In the genomic region with DNA sequence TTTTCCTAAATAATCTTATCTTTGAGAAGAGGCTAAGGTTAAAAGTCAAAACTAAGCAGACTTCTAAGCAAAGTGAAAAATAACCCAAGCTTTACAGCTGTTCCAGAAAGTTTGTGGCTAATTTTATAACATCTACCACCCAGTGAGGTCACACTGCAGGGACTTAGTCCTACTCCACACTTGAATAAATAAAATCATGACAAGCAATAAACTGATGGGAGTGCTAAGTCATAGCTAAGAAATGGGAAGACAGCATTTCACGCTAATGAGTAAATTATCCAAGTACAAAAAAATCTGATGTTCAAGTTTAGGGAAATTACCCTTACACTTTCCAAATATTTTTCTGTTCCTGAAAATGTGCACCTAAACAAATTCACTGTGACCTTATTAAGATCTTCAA, we compare ENCODE assay signal across 14 cellular contexts. TPM values are rescaled to one million over a fixed set of nuclear protein-coding genes. Genes with fewer than 3 reads are reported as not detected.
DNase-seq lines count a peak whose midpoint lies in the region; ATAC-seq and TF ChIP-seq lines count a peak whose summit lies in the region.
"Had no signal": no experiment of that assay in that cellular context is flagged by ENCODE, and none has a peak within 500 bp of the region (broad histone marks: within the 10 kb centered on the region; RNA-seq: fewer than 3 reads in every experiment).

No MANE protein-coding gene starts in this region.

- H3K9me3 ChIP-seq in skeletal muscle tissue (ENCODE audit: control insufficient read depth in 3 of 3, low read length in 3 of 3) = no peaks in the 10 kb centered on the region
- no peaks in the 10 kb centered on the region for H3K9me3 ChIP-seq in PC-3 (ENCODE audit: low read length)

- H3K9ac ChIP-seq in skeletal muscle tissue (ENCODE audit: low read depth in 1 of 3, low read length in 3 of 3) (no peak overlapping the region), PC-3 (ENCODE audit: low read length) (no peak overlapping the region)

- BruUV-seq in PC-3 (replicated peaks; lab: Mats Ljungman, UMichigan) = no TSS peak

- H3K4me2 ChIP-seq in PC-3 (ENCODE audit: low read length) = no peak overlapping the region

- peak overlapping the region in 1 of 3 donors; percentile 30 for H3K4me3 ChIP-seq in skeletal muscle tissue (ENCODE audit: low read length in 3 of 3)
- H3K4me3 ChIP-seq in PC-3 (ENCODE audit: low read length) = no peak overlapping the region

- no peak overlapping the region for H2AFZ ChIP-seq in PC-3 (ENCODE audit: low read length)

- H3K4me1 ChIP-seq in skeletal muscle tissue (ENCODE audit: control insufficient read depth in 3 of 3, insufficient read depth in 3 of 3, low read length in 3 of 3) (peaks cover 16 to 28% (median 16%) of the 10 kb centered on the region in 3 donors), PC-3 (ENCODE audit: insufficient read depth, low read length) (no peaks in the 10 kb centered on the region)

- no peak for TF ChIP-seq CTCF in RWPE1 (conservative IDR thresholded peaks at IDR 0.05; ENCODE audit: low read depth)
- TF ChIP-seq CTCF in omental fat pad (IDR thresholded peaks at IDR 0.05) = no peak
- TF ChIP-seq CTCF in PC-3 (conservative IDR thresholded peaks at IDR 0.05; ENCODE audit: low read depth, low read length) = no peak

- H3K27me3 ChIP-seq in skeletal muscle tissue (ENCODE audit: control insufficient read depth in 3 of 3, insufficient read depth in 3 of 3, low read length in 3 of 3) = no peaks in the 10 kb centered on the region
- no peaks in the 10 kb centered on the region for H3K27me3 ChIP-seq in PC-3 (ENCODE audit: low read length)

- DNase-seq in GM03348 (ENCODE audit: low spot score) (peak; percentile 6), caudate nucleus (lab: John Stamatoyannopoulos, UW) (no peak), left colon (no peak), RWPE1 (ENCODE audit: low spot score) (no peak), omental fat pad (ENCODE audit: low spot score) (no peak), PC-3 (no peak), DMS53 treated with DMSO at 0.1 percent for 48 hours (lab: John Stamatoyannopoulos, UW; ENCODE audit: unreplicated experiment) (no peak)
- DNase-seq: activated effector memory CD4-positive, alpha-beta T cell treated with Interleukin-2 at 50 U/mL for 16 hours; immature natural killer cell; NCI-H226 had no signal

- CTCF ChIA-PET in RWPE1 (lab: Yijun Ruan, JAX) = interaction anchor here (0.7 kb wide), 1 partner anchor 40 kb away, joined by 4 read pairs; no protein-coding TSS in a partner anchor
- CTCF ChIA-PET in PC-3 (lab: Charles Lee) = no interaction called here

- H4K20me1 ChIP-seq in PC-3 (ENCODE audit: low read length) = no peaks in the 10 kb centered on the region

- H3K36me3 ChIP-seq in skeletal muscle tissue (ENCODE audit: control insufficient read depth in 3 of 3, insufficient read depth in 3 of 3, low read length in 3 of 3) (no peaks in the 10 kb centered on the region), PC-3 (ENCODE audit: low read depth, low read length) (no peaks in the 10 kb centered on the region)

- H3K9me2 ChIP-seq in PC-3 (replicated peaks; ENCODE audit: low read length) = no peaks in the 10 kb centered on the region

- H3F3A ChIP-seq in PC-3 (ENCODE audit: low read length, unreplicated experiment) = no peaks in the 10 kb centered on the region

- POLR2A ChIA-PET in RWPE1 (lab: Yijun Ruan, JAX; ENCODE audit: low non-redundant PET) = no interaction called here
- POLR2A ChIA-PET in PC-3 (lab: Charles Lee; ENCODE audit: unreplicated experiment) = interaction anchor here (0.6 kb wide), 1 partner anchor 679 kb away, joined by 4 read pairs; no protein-coding TSS in a partner anchor

- no peaks in the 10 kb centered on the region for H3K79me2 ChIP-seq in PC-3 (ENCODE audit: low read length)

- intact Hi-C loops in left colon (cut with DNase I, micrococcal nuclease) = no loop called here
- intact Hi-C loops in PC-3 (cut with micrococcal nuclease) = no loop called here

- peak overlapping the region; percentile 72 for H3K27ac ChIP-seq in caudate nucleus (ENCODE audit: low read depth, low read length)
- H3K27ac ChIP-seq in skeletal muscle tissue (ENCODE audit: low read depth, low read length) = peak overlapping the region; percentile 60
- no peak overlapping the region for H3K27ac ChIP-seq in RWPE1
- H3K27ac ChIP-seq in PC-3 (ENCODE audit: low read length) = no peak overlapping the region
- H3K27ac ChIP-seq: C4-2B had no signal

- peak; percentile 66 for ATAC-seq in left colon
- no peak for ATAC-seq in omental fat pad (ENCODE audit: low FRiP score)
- no peak for ATAC-seq in PC-3
- ATAC-seq: activated CD4-positive, CD25-positive, alpha-beta regulatory T cell treated with anti-CD3 and anti-CD28 coated beads, Interleukin-2, amount 50 U/mL, for 24 hours; HCT116 had no signal

RNA-seq across cellular contexts. Expression of gene ZNF608, which starts 47.7 kb away (rescaled TPM):
- total RNA-seq in left colon = 10 to 100 TPM; 16.2 to 23.1 TPM
- total RNA-seq in skeletal muscle tissue = 31.3 TPM
- 10 to 100 TPM; 14.8 to 26.2 (median 20.8) TPM for total RNA-seq in omental fat pad
- 0.95 and 1.2 TPM in 2 replicates for total RNA-seq in PC-3 (2014; rRNA removed)

Comparison
In these comparisons a context has a peak if more than half of its experiments do, and no peak if none do; other contexts are left out.
1. H3K27ac ChIP-seq: peak in caudate nucleus (single experiment) and skeletal muscle tissue (single experiment); none in RWPE1 (single experiment) and PC-3 (single experiment).